8 cellular contexts compared by ENCODE assay signal in genomic region chr20:47727170-47727880, GRCh38. TPM values are rescaled to one million over a fixed set of nuclear protein-coding genes. Genes with fewer than 3 reads are reported as not detected.
DNase-seq lines count a peak whose midpoint lies in the region; ATAC-seq and TF ChIP-seq lines count a peak whose summit lies in the region.

No MANE protein-coding gene starts in this region.

- H3K9me3 ChIP-seq in esophagus muscularis mucosa = no peaks in the 10 kb centered on the region

- H3K27ac Mint-ChIP-seq in IgD-negative memory B cell (peak overlapping the region; percentile 83 to 98 (median 93)), glutamatergic neuron (ENCODE audit: unreplicated experiment) (peak overlapping the region; percentile 49)

- H3K27ac ChIP-seq in esophagus muscularis mucosa (replicated peaks in 1 of 4) = peak overlapping the region in 1 of 4 donors; percentile 18

- ATAC-seq in GM19324 (IDR thresholded peaks at IDR 0.05; ENCODE audit: low FRiP score, unreplicated experiment) = peak; percentile 65

- H3K4me3 ChIP-seq in esophagus muscularis mucosa = no peak overlapping the region

- no peak for TF ChIP-seq EP300 in esophagus muscularis mucosa (IDR thresholded peaks at IDR 0.05)

- H3K4me1 ChIP-seq in esophagus muscularis mucosa = peaks cover 0 to 20% (median 19%) of the 10 kb centered on the region in 4 donors

- DNase-seq in activated CD4-positive, alpha-beta T cell treated with anti-CD3 and anti-CD28 coated beads, Interleukin-2, amount 50 U/mL, for 48 hours = peak; percentile 71 to 80
- DNase-seq in glutamatergic neuron (no peak), DMS79 treated with DMSO at 0.1 percent for 48 hours (lab: John Stamatoyannopoulos, UW) (no peak), COLO668 (lab: John Stamatoyannopoulos, UW; ENCODE audit: unreplicated experiment) (no peak), esophagus muscularis mucosa (ENCODE audit: extremely low spot score) (no peak)
- DNase-seq in stimulated activated CD4-positive, alpha-beta T cell treated with anti-CD3 and anti-CD28 coated beads, Interleukin-4, amount 100 ng/mL, for 24 hours = peak; percentile 65

- TF ChIP-seq POLR2A in esophagus muscularis mucosa (IDR thresholded peaks at IDR 0.05; ENCODE audit: low read depth) = no peak

- intact Hi-C loops in esophagus muscularis mucosa (cut with DNase I) = loop anchor here (5.0 to 10.0 kb wide), 3 partner anchors 55 to 895 kb away; no protein-coding TSS in a partner anchor

- H3K27me3 Mint-ChIP-seq in IgD-negative memory B cell (no peaks in the 10 kb centered on the region), glutamatergic neuron (ENCODE audit: unreplicated experiment) (peaks cover 3% of the 10 kb centered on the region)

- H3K36me3 Mint-ChIP-seq in IgD-negative memory B cell = no peaks in the 10 kb centered on the region
- peaks cover 5% of the 10 kb centered on the region for H3K36me3 Mint-ChIP-seq in glutamatergic neuron (ENCODE audit: unreplicated experiment)

- H3K9me3 Mint-ChIP-seq in IgD-negative memory B cell (no peaks in the 10 kb centered on the region), glutamatergic neuron (ENCODE audit: unreplicated experiment) (peaks cover 5% of the 10 kb centered on the region)

- peaks cover 4 to 41% (median 6%) of the 10 kb centered on the region in 4 donors for H3K36me3 ChIP-seq in esophagus muscularis mucosa

- peaks cover 22 to 45% (median 35%) of the 10 kb centered on the region in 3 donors for H3K4me1 Mint-ChIP-seq in IgD-negative memory B cell
- peaks cover 13% of the 10 kb centered on the region for H3K4me1 Mint-ChIP-seq in glutamatergic neuron (ENCODE audit: low read depth, unreplicated experiment)

- no peaks in the 10 kb centered on the region for H3K27me3 ChIP-seq in esophagus muscularis mucosa

- peak overlapping the region; percentile 66 to 97 (median 87) for H3K4me3 Mint-ChIP-seq in IgD-negative memory B cell
- peak overlapping the region; percentile 55 for H3K4me3 Mint-ChIP-seq in glutamatergic neuron (ENCODE audit: unreplicated experiment)

- TF ChIP-seq CTCF in glutamatergic neuron (IDR thresholded peaks at IDR 0.05; ENCODE audit: partially characterized antibody, unreplicated experiment) (no peak), esophagus muscularis mucosa (IDR thresholded peaks at IDR 0.05) (no peak)

- WGBS in esophagus muscularis mucosa = 63% methylated on average over 18 of the region's 18 CpGs

RNA-seq across cellular contexts. Expression of gene SULF2, which starts 58.0 kb away (rescaled TPM):
- 1.7 TPM for polyA plus RNA-seq in IgD-negative memory B cell
- 97.8 TPM for total RNA-seq in glutamatergic neuron (ENCODE audit: unreplicated experiment)
- total RNA-seq in esophagus muscularis mucosa = 100 to 1,000 TPM in 3 of 4 donors, 10 to 100 TPM in 1; 78.7 to 243 (median 138) TPM

Comparison
In these comparisons a context has a peak if more than half of its experiments do, and no peak if none do; other contexts are left out.
1. DNase-seq: peak in activated CD4-positive, alpha-beta T cell treated with anti-CD3 and anti-CD28 coated beads, Interleukin-2, amount 50 U/mL, for 48 hours (2 of 2) and stimulated activated CD4-positive, alpha-beta T cell treated with anti-CD3 and anti-CD28 coated beads, Interleukin-4, amount 100 ng/mL, for 24 hours (single experiment); none in glutamatergic neuron (single experiment), DMS79 treated with DMSO at 0.1 percent for 48 hours (single experiment), COLO668 (single experiment) and esophagus muscularis mucosa (single experiment).